10 cellular contexts compared by ENCODE assay signal in genomic region chr4:128241425-128241913, GRCh38. TPM values are rescaled to one million over a fixed set of nuclear protein-coding genes. Genes with fewer than 3 reads are reported as not detected.
DNase-seq lines count a peak whose midpoint lies in the region; ATAC-seq and TF ChIP-seq lines count a peak whose summit lies in the region.
"Had no signal": no experiment of that assay in that cellular context is flagged by ENCODE, and none has a peak within 500 bp of the region (broad histone marks: within the 10 kb centered on the region; RNA-seq: fewer than 3 reads in every experiment).

No MANE protein-coding gene starts in this region.

- CTCF ChIA-PET in activated CD8-positive, alpha-beta T cell treated with anti-CD3 and anti-CD28 coated beads, Interleukin-2, amount 10 ng/mL, durations not matched to agents 7 days and 5 days (lab: Charles Lee) = no interaction called here

- no peak overlapping the region for H3K4me3 ChIP-seq in fibroblast of pulmonary artery (replicated peaks; ENCODE audit: low read depth, low read length)
- H3K4me3 ChIP-seq: lower lobe of right lung had no signal

- H3K27me3 Mint-ChIP-seq in stimulated activated memory B cell treated with anti-CD40 and anti-IgM and Interleukin-4, amounts not matched to agents 10 μg/mL and 1 μg/mL and 100 μg/mL, for 72 hours = peaks cover 14% of the 10 kb centered on the region
- peaks cover 2% of the 10 kb centered on the region for H3K27me3 Mint-ChIP-seq in activated CD8-positive, alpha-beta T cell treated with anti-CD3 and anti-CD28 coated beads, Interleukin-2, amount 10 ng/mL, durations not matched to agents 7 days and 5 days (ENCODE audit: low read depth)

- TF ChIP-seq CTCF in fibroblast of pulmonary artery (IDR thresholded peaks at IDR 0.05; ENCODE audit: low read length, missing control alignments) = no peak

- H3K4me3 Mint-ChIP-seq in stimulated activated memory B cell treated with anti-CD40 and anti-IgM and Interleukin-4, amounts not matched to agents 10 μg/mL and 1 μg/mL and 100 μg/mL, for 72 hours = no peak overlapping the region
- H3K4me3 Mint-ChIP-seq in activated CD8-positive, alpha-beta T cell treated with anti-CD3 and anti-CD28 coated beads, Interleukin-2, amount 10 ng/mL, durations not matched to agents 7 days and 5 days = no peak overlapping the region

- peak; percentile 98 for DNase-seq in RPMI7951 (ENCODE audit: low read depth)
- peak; percentile 92 for DNase-seq in fibroblast of pulmonary artery (ENCODE audit: low read depth)
- no peak for DNase-seq in nucleus accumbens (lab: John Stamatoyannopoulos, UW)
- DNase-seq in stimulated activated CD4-positive, alpha-beta T cell treated with anti-CD3 and anti-CD28 coated beads, Interleukin-1b, Interleukin-23, amount 100 ng/mL, for 48 hours = no peak
- DNase-seq in activated CD8-positive, alpha-beta T cell treated with anti-CD3 and anti-CD28 coated beads, Interleukin-2, amount 10 ng/mL, durations not matched to agents 7 days and 5 days = no peak
- DNase-seq in GF-D8 (lab: John Stamatoyannopoulos, UW) = no peak
- DNase-seq: lower lobe of right lung, NCI-H2107 had no signal

- H3K27ac Mint-ChIP-seq in stimulated activated memory B cell treated with anti-CD40 and anti-IgM and Interleukin-4, amounts not matched to agents 10 μg/mL and 1 μg/mL and 100 μg/mL, for 72 hours = no peak overlapping the region
- no peak overlapping the region for H3K27ac Mint-ChIP-seq in activated CD8-positive, alpha-beta T cell treated with anti-CD3 and anti-CD28 coated beads, Interleukin-2, amount 10 ng/mL, durations not matched to agents 7 days and 5 days

- peak; percentile 48 for ATAC-seq in GM19324 (IDR thresholded peaks at IDR 0.05; ENCODE audit: low FRiP score, unreplicated experiment)
- peak; percentile 69 for ATAC-seq in stimulated activated memory B cell treated with anti-CD40 and anti-IgM and Interleukin-4, amounts not matched to agents 10 μg/mL and 1 μg/mL and 100 μg/mL, for 72 hours
- no peak for ATAC-seq in activated CD8-positive, alpha-beta T cell treated with anti-CD3 and anti-CD28 coated beads, Interleukin-2, amount 10 ng/mL, durations not matched to agents 7 days and 5 days

- H3K9me3 Mint-ChIP-seq in stimulated activated memory B cell treated with anti-CD40 and anti-IgM and Interleukin-4, amounts not matched to agents 10 μg/mL and 1 μg/mL and 100 μg/mL, for 72 hours = peaks cover 3% of the 10 kb centered on the region
- H3K9me3 Mint-ChIP-seq in activated CD8-positive, alpha-beta T cell treated with anti-CD3 and anti-CD28 coated beads, Interleukin-2, amount 10 ng/mL, durations not matched to agents 7 days and 5 days (ENCODE audit: insufficient read depth) = no peaks in the 10 kb centered on the region

- H3K36me3 Mint-ChIP-seq in stimulated activated memory B cell treated with anti-CD40 and anti-IgM and Interleukin-4, amounts not matched to agents 10 μg/mL and 1 μg/mL and 100 μg/mL, for 72 hours = no peaks in the 10 kb centered on the region
- no peaks in the 10 kb centered on the region for H3K36me3 Mint-ChIP-seq in activated CD8-positive, alpha-beta T cell treated with anti-CD3 and anti-CD28 coated beads, Interleukin-2, amount 10 ng/mL, durations not matched to agents 7 days and 5 days (ENCODE audit: low read depth)

- POLR2A ChIA-PET in activated CD8-positive, alpha-beta T cell treated with anti-CD3 and anti-CD28 coated beads, Interleukin-2, amount 10 ng/mL, durations not matched to agents 7 days and 5 days (lab: Charles Lee) = no interaction called here

- no peaks in the 10 kb centered on the region for H3K4me1 Mint-ChIP-seq in stimulated activated memory B cell treated with anti-CD40 and anti-IgM and Interleukin-4, amounts not matched to agents 10 μg/mL and 1 μg/mL and 100 μg/mL, for 72 hours
- no peaks in the 10 kb centered on the region for H3K4me1 Mint-ChIP-seq in activated CD8-positive, alpha-beta T cell treated with anti-CD3 and anti-CD28 coated beads, Interleukin-2, amount 10 ng/mL, durations not matched to agents 7 days and 5 days (ENCODE audit: low read depth)

RNA-seq across cellular contexts. Expression of gene PGRMC2, which starts 46.1 kb away (rescaled TPM):
- 13.6 and 15.6 TPM in 2 replicates for total RNA-seq in RPMI7951 (2014; rRNA removed; shearing (Covaris generic))
- total RNA-seq in activated CD8-positive, alpha-beta T cell treated with anti-CD3 and anti-CD28 coated beads, Interleukin-2, amount 10 ng/mL, durations not matched to agents 7 days and 5 days = 10 to 100 TPM; 37.8 to 38.0 TPM

Comparison
In these comparisons a context has a peak if more than half of its experiments do, and no peak if none do; other contexts are left out.
1. DNase-seq: peak in RPMI7951 (single experiment) and fibroblast of pulmonary artery (single experiment); none in nucleus accumbens (0 of 56), stimulated activated CD4-positive, alpha-beta T cell treated with anti-CD3 and anti-CD28 coated beads, Interleukin-1b, Interleukin-23, amount 100 ng/mL, for 48 hours (single experiment), activated CD8-positive, alpha-beta T cell treated with anti-CD3 and anti-CD28 coated beads, Interleukin-2, amount 10 ng/mL, durations not matched to agents 7 days and 5 days (single experiment) and GF-D8 (single experiment).